Comparison of ENCODE assay signal across 8 cellular contexts in the genomic region with DNA sequence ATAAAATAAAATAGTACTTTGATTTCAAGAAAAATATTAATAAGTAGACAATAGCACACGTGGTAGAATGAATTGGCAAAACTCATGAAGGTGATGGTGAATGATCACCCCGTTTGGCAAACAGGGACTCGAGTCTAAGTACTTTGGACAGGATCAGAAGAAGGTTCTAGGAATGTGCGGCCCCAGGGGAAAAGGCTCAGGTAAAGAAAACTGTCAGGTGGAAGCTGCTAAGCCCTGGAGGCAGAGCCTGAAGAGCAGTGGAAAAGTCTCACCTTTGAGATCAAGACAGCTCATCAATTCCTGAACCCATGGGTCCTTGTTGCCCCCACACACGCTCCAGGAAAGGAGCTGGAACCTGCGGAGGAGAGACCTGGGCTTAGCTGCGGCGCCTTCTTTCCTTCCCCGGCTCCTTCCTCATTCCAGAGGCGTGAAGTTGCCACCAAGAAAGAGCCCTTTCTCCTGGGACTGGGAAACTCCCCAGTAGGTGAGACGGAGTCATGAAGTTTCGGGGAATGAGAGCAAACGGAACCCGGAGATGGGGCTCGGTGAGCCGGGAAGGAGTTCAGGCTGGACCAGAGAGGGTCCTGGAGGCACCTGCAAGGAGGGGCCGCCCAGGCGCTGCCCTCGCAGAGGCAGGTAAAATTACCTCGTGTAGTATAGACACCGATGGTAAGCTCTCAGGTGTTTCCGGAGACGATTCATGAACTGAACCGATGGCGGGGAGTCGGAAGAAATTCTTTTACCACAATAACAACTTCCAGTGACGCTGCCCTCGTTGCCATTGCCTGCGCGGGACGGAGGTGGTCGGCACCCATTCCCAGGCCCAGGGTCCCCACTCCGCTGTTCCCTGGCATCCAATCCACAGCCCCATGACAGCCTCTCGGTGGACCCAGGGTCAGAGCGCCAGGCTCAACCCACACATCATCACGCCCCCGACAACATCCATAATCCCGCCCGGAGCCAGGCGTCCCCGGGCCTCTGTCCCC. TPM values are rescaled to one million over a fixed set of nuclear protein-coding genes. Genes with fewer than 3 reads are reported as not detected.
A peak's percentile ranks its signal among the peaks of the same experiment; 100 is the strongest.
DNase-seq lines count a peak whose midpoint lies in the region; ATAC-seq and TF ChIP-seq lines count a peak whose summit lies in the region.

No MANE protein-coding gene starts in this region.

- H3K36me3 ChIP-seq in iPS DF 6.9 (ENCODE audit: control insufficient read depth, insufficient read depth, low read length) = no peaks in the 10 kb centered on the region
- H3K36me3 ChIP-seq in skeletal muscle satellite cell (ENCODE audit: insufficient read depth, low read length) = no peaks in the 10 kb centered on the region

- H3K4me3 ChIP-seq in iPS DF 6.9 (ENCODE audit: low read length) (peak overlapping the region; percentile 52; the same call in 1 of the 2 replicates), skeletal muscle satellite cell (ENCODE audit: low read length) (peak overlapping the region; percentile 81)

- WGBS in iPS DF 6.9 (ENCODE audit: insufficient coverage, insufficient read length) = no CpG with 5 or more reads among the region's 41 CpGs

- H3K27ac Mint-ChIP-seq in HFFc6 = no peak overlapping the region
- H3K27ac Mint-ChIP-seq in activated T-helper 17 cell treated with anti-CD3 and anti-CD28 coated beads, Interleukin-2, amount 50 U/mL, for 72 hours = peak overlapping the region; percentile 68

- H3K4me3 Mint-ChIP-seq in HFFc6 = peak overlapping the region; percentile 72
- H3K4me3 Mint-ChIP-seq in activated T-helper 17 cell treated with anti-CD3 and anti-CD28 coated beads, Interleukin-2, amount 50 U/mL, for 72 hours = peak overlapping the region; percentile 85

- peak overlapping the region; percentile 95 for H3K4me2 ChIP-seq in skeletal muscle satellite cell (ENCODE audit: low read length)

- no peak for TF ChIP-seq POLR2A in erythroblast (IDR thresholded peaks at IDR 0.05; ENCODE audit: low read length)

- no peak for TF ChIP-seq CTCF in HFFc6 (IDR thresholded peaks at IDR 0.05)

- H3K27ac ChIP-seq in iPS DF 6.9 (ENCODE audit: low read length) = no peak overlapping the region

- no peaks in the 10 kb centered on the region for H3K36me3 Mint-ChIP-seq in HFFc6 (ENCODE audit: low read depth)
- H3K36me3 Mint-ChIP-seq in activated T-helper 17 cell treated with anti-CD3 and anti-CD28 coated beads, Interleukin-2, amount 50 U/mL, for 72 hours (ENCODE audit: low read depth) = peaks cover 3% of the 10 kb centered on the region

- H3K27me3 Mint-ChIP-seq in HFFc6 (ENCODE audit: insufficient read depth) = peaks cover 40% of the 10 kb centered on the region
- peaks cover 10% of the 10 kb centered on the region for H3K27me3 Mint-ChIP-seq in activated T-helper 17 cell treated with anti-CD3 and anti-CD28 coated beads, Interleukin-2, amount 50 U/mL, for 72 hours

- H3K9ac ChIP-seq in skeletal muscle satellite cell (ENCODE audit: low read depth, low read length) = peak overlapping the region; percentile 76

- peaks cover 15% of the 10 kb centered on the region for H3K4me1 Mint-ChIP-seq in HFFc6 (ENCODE audit: low read depth)
- H3K4me1 Mint-ChIP-seq in activated T-helper 17 cell treated with anti-CD3 and anti-CD28 coated beads, Interleukin-2, amount 50 U/mL, for 72 hours = peaks cover 22% of the 10 kb centered on the region

- H3K4me1 ChIP-seq in iPS DF 6.9 (ENCODE audit: control insufficient read depth, insufficient read depth, low read length) = no peaks in the 10 kb centered on the region
- peaks cover 7% of the 10 kb centered on the region for H3K4me1 ChIP-seq in skeletal muscle satellite cell (ENCODE audit: control insufficient read depth, insufficient read depth, low read length)

- H3K9me3 ChIP-seq in iPS DF 6.9 (ENCODE audit: control insufficient read depth, insufficient read depth, low read length) (no peaks in the 10 kb centered on the region), skeletal muscle satellite cell (replicated peaks; ENCODE audit: low read length) (no peaks in the 10 kb centered on the region)

- no peaks in the 10 kb centered on the region for H3K9me3 Mint-ChIP-seq in HFFc6
- no peaks in the 10 kb centered on the region for H3K9me3 Mint-ChIP-seq in activated T-helper 17 cell treated with anti-CD3 and anti-CD28 coated beads, Interleukin-2, amount 50 U/mL, for 72 hours

- DNase-seq in HFFc6 (no peak), iPS DF 6.9 (ENCODE audit: low read depth, low spot score) (no peak), NCI-H187 treated with DMSO at 0.1 percent for 48 hours (lab: John Stamatoyannopoulos, UW) (no peak), DMS79 (lab: John Stamatoyannopoulos, UW) (no peak), erythroblast (lab: John Stamatoyannopoulos, UW) (no peak)

- peaks cover 32% of the 10 kb centered on the region for H3K27me3 ChIP-seq in iPS DF 6.9 (ENCODE audit: control insufficient read depth, insufficient read depth, low read length)
- peaks cover 45% of the 10 kb centered on the region for H3K27me3 ChIP-seq in skeletal muscle satellite cell (ENCODE audit: control insufficient read depth, insufficient read depth, low read length)

- ATAC-seq in activated T-helper 17 cell treated with anti-CD3 and anti-CD28 coated beads, Interleukin-2, amount 50 U/mL, for 72 hours (replicated peaks) = peak; percentile 18
- no peak for ATAC-seq in GM19397 (IDR thresholded peaks at IDR 0.05; ENCODE audit: unreplicated experiment)

RNA-seq across cellular contexts. Expression of gene ZMYND15, which starts 1.2 kb away (rescaled TPM):
- total RNA-seq in HFFc6 (2021; fragmentation: NEBNext Ultra II Directional; extraction: Animal tissue kit (Norgen Biotek cat#: 25700)) = not detected
- under 1 TPM in 1 of 2 donors, not detected in 1; 0.42 TPM for total RNA-seq in activated T-helper 17 cell treated with anti-CD3 and anti-CD28 coated beads, Interleukin-2, amount 50 U/mL, for 72 hours
- total RNA-seq in skeletal muscle satellite cell (2012; rRNA removed) = under 0.01 TPM in 1 of 2 replicates, not detected in the other

RNA-seq across cellular contexts. Expression of gene CXCL16, which starts 1.3 kb away (rescaled TPM):
- total RNA-seq in HFFc6 (2021; fragmentation: NEBNext Ultra II Directional; extraction: Animal tissue kit (Norgen Biotek cat#: 25700)) = under 1 TPM; 0.31 to 0.92 (median 0.62) TPM
- total RNA-seq in activated T-helper 17 cell treated with anti-CD3 and anti-CD28 coated beads, Interleukin-2, amount 50 U/mL, for 72 hours = 1 to 10 TPM; 2.7 to 6.7 TPM
- 1.3 and 3.3 TPM in 2 replicates for total RNA-seq in skeletal muscle satellite cell (2012; rRNA removed)

RNA-seq across cellular contexts. Expression of gene MED11, which starts 7.2 kb away (rescaled TPM):
- 10 to 100 TPM; 15.3 to 19.1 (median 17.4) TPM for total RNA-seq in HFFc6 (2021; fragmentation: NEBNext Ultra II Directional; extraction: Animal tissue kit (Norgen Biotek cat#: 25700))
- 10 to 100 TPM; 25.3 to 25.7 TPM for total RNA-seq in activated T-helper 17 cell treated with anti-CD3 and anti-CD28 coated beads, Interleukin-2, amount 50 U/mL, for 72 hours
- total RNA-seq in skeletal muscle satellite cell (2012; rRNA removed) = 9.2 and 13.4 TPM in 2 replicates

RNA-seq across cellular contexts. Expression of gene ARRB2, which starts 28.0 kb away (rescaled TPM):
- 10 to 100 TPM in 2 of 6 experiments, 1 to 10 TPM in 4; 8.0 to 10.7 (median 9.1) TPM for total RNA-seq in HFFc6 (2021; fragmentation: NEBNext Ultra II Directional; extraction: Animal tissue kit (Norgen Biotek cat#: 25700))
- total RNA-seq in activated T-helper 17 cell treated with anti-CD3 and anti-CD28 coated beads, Interleukin-2, amount 50 U/mL, for 72 hours = 100 to 1,000 TPM; 281 to 307 TPM
- total RNA-seq in skeletal muscle satellite cell (2012; rRNA removed) = 7.0 and 10.1 TPM in 2 replicates

RNA-seq across cellular contexts. Expression of gene TM4SF5, which starts 33.3 kb away (rescaled TPM):
- total RNA-seq in HFFc6 (2021; fragmentation: NEBNext Ultra II Directional; extraction: Animal tissue kit (Norgen Biotek cat#: 25700)) = not detected
- not detected for total RNA-seq in activated T-helper 17 cell treated with anti-CD3 and anti-CD28 coated beads, Interleukin-2, amount 50 U/mL, for 72 hours
- not detected in 2 replicates for total RNA-seq in skeletal muscle satellite cell (2012; rRNA removed)
